ENCODE assay signal across 29 cellular contexts in the genomic region with DNA sequence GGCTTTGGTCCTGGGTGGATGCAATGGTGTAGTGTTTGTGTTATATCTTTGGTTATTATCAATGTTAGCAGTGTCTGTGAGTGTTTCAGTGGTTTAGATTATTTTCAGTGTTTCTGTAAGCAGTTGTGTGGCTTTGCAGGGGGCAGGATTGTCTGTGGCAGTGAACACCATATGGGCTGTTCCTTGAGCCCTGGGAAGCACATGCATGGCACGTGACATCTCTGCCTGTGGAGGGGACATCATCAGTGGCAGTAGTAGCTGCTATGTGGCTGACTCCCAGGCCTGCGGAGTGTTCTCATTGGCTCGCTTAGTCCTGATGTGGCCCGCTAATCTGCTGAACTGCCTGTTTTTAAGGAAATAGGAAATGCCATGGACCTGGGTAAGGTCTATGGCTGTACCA.
"Had no signal": no experiment of that assay in that cellular context is flagged by ENCODE, and none has a peak within 500 bp of the region (broad histone marks: within the 10 kb centered on the region; RNA-seq: fewer than 3 reads in every experiment).

No MANE protein-coding gene starts in this region.

- H3K27me3 Mint-ChIP-seq: dendritic cell treated with granulocyte-macrophage colony-stimulating factor and Interleukin-4, amounts not matched to agents 40 ng/mL and 50 ng/mL, for 4 days; effector memory CD8-positive, alpha-beta T cell had no signal

- FAIRE-seq: colon, endometrium, endothelial cell of umbilical vein, frontal cortex had no signal

- H3K4me3 ChIP-seq: colonic mucosa, coronary artery, dorsolateral prefrontal cortex, esophagus muscularis mucosa, esophagus squamous epithelium, gastrocnemius medialis, gastroesophageal sphincter, heart left ventricle, heart right ventricle had no signal

- H3K4me1 ChIP-seq: colonic mucosa, esophagus muscularis mucosa, esophagus squamous epithelium, gastrocnemius medialis, gastroesophageal sphincter, heart right ventricle had no signal

- H3K27me3 ChIP-seq: colonic mucosa, dorsolateral prefrontal cortex, esophagus muscularis mucosa, esophagus squamous epithelium, foreskin keratinocyte, gastrocnemius medialis, gastroesophageal sphincter, heart left ventricle, heart right ventricle had no signal

- H3K36me3 ChIP-seq: colonic mucosa, esophagus muscularis mucosa, esophagus squamous epithelium, gastrocnemius medialis, gastroesophageal sphincter, heart left ventricle, heart right ventricle had no signal

- H3K4me3 Mint-ChIP-seq: dendritic cell treated with granulocyte-macrophage colony-stimulating factor and Interleukin-4, amounts not matched to agents 40 ng/mL and 50 ng/mL, for 4 days; effector memory CD8-positive, alpha-beta T cell; endodermal cell had no signal

- ATAC-seq: effector memory CD8-positive, alpha-beta T cell; esophagus mucosa; foreskin keratinocyte; gastrocnemius medialis; gastroesophageal sphincter; heart left ventricle; heart right ventricle had no signal

- H3K9me3 ChIP-seq: colonic mucosa, esophagus muscularis mucosa, esophagus squamous epithelium, gastrocnemius medialis, gastroesophageal sphincter had no signal

- H3K27ac ChIP-seq: colonic mucosa, coronary artery, dorsolateral prefrontal cortex, epithelial cell of prostate, esophagus muscularis mucosa, esophagus squamous epithelium, foreskin keratinocyte, gastrocnemius medialis, gastroesophageal sphincter, heart left ventricle, heart right ventricle had no signal

- DNase-seq: colonic mucosa; cortex of kidney; dermis blood vessel endothelial cell; dorsolateral prefrontal cortex; effector CD4-positive, alpha-beta T cell; effector CD8-positive, alpha-beta T cell; effector memory CD4-positive, alpha-beta T cell; effector memory CD8-positive, alpha-beta T cell; endodermal cell; erythroblast; esophagus squamous epithelium; foreskin fibroblast; foreskin keratinocyte; foreskin melanocyte; gastrocnemius medialis; glutamatergic neuron; head of caudate nucleus; heart left ventricle; heart right ventricle had no signal

- H3K27ac Mint-ChIP-seq: dendritic cell treated with granulocyte-macrophage colony-stimulating factor and Interleukin-4, amounts not matched to agents 40 ng/mL and 50 ng/mL, for 4 days; effector memory CD8-positive, alpha-beta T cell; endodermal cell had no signal
